Comparison of ENCODE assay signal across 9 cellular contexts in the genomic region with DNA sequence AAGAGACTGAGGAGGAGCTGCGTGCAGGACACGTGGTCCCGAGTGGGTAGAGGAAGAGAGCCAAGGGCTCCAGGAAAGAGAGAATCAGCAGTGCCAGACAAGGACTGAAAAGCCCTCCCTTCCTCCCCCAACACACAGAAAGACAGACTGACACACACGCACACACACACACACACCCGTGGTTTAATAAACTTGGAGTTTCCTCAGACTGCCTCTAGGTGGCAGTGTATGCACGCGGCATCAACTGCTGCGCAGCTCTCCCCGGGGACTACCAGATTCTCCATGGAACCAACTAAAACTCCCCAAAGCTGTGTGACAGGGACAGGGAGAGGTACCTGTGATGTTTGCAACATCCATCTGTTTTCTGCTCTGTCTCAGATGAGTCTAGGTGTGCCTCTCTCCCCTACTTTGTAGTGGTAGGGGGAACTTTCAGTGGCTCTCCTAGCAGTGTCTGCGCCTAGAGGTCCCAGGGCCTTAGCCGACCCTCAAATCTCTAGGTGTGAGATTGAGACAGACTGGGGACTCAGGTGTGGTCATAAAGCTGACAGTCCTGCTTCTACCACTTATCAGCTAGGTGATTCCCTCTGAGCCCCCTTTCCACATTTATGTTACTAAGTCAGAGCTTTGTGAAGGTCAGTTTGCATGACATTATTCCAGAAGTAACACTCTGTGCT. TPM values are rescaled to one million over a fixed set of nuclear protein-coding genes. Genes with fewer than 3 reads are reported as not detected.
DNase-seq lines count a peak whose midpoint lies in the region; ATAC-seq and TF ChIP-seq lines count a peak whose summit lies in the region.
"Had no signal": no experiment of that assay in that cellular context is flagged by ENCODE, and none has a peak within 500 bp of the region (broad histone marks: within the 10 kb centered on the region; RNA-seq: fewer than 3 reads in every experiment).

No MANE protein-coding gene starts in this region.

- H3K27me3 Mint-ChIP-seq in activated naive CD8-positive, alpha-beta T cell = no peaks in the 10 kb centered on the region
- H3K27me3 Mint-ChIP-seq in glutamatergic neuron (ENCODE audit: unreplicated experiment) = peaks cover 9% of the 10 kb centered on the region

- peaks cover 3% of the 10 kb centered on the region for H3K4me1 ChIP-seq in prostate gland (replicated peaks)

- no peaks in the 10 kb centered on the region for H3K27me3 ChIP-seq in prostate gland (replicated peaks; ENCODE audit: insufficient read depth)

- peaks cover 63% of the 10 kb centered on the region for H3K4me1 Mint-ChIP-seq in activated naive CD8-positive, alpha-beta T cell (ENCODE audit: low read depth)
- H3K4me1 Mint-ChIP-seq in glutamatergic neuron (ENCODE audit: low read depth, unreplicated experiment) = peaks cover 25% of the 10 kb centered on the region

- 18% methylated on average over 11 of the region's 11 CpGs for WGBS in prostate gland
- 18% methylated on average over 11 of the region's 11 CpGs for WGBS in lower leg skin, 2 donors

- H3K36me3 Mint-ChIP-seq in activated naive CD8-positive, alpha-beta T cell = no peaks in the 10 kb centered on the region
- H3K36me3 Mint-ChIP-seq in glutamatergic neuron (ENCODE audit: unreplicated experiment) = peaks cover 5% of the 10 kb centered on the region

- H3K27ac Mint-ChIP-seq in activated naive CD8-positive, alpha-beta T cell = peak overlapping the region; percentile 75
- H3K27ac Mint-ChIP-seq in glutamatergic neuron (ENCODE audit: unreplicated experiment) = peak overlapping the region; percentile 83

- no peaks in the 10 kb centered on the region for H3K36me3 ChIP-seq in prostate gland

- no peak overlapping the region for H3K4me3 Mint-ChIP-seq in activated naive CD8-positive, alpha-beta T cell
- H3K4me3 Mint-ChIP-seq in glutamatergic neuron (ENCODE audit: unreplicated experiment) = peak overlapping the region; percentile 33

- intact Hi-C loops in prostate gland (cut with DNase I) = loop anchor here (1.0 to 5.0 kb wide), 2 partner anchors 61 to 62 kb away; no protein-coding TSS in a partner anchor
- intact Hi-C loops in lower leg skin (cut with DNase I; ENCODE audit: low total_unique reads) = loop anchor here (5.0 to 10.0 kb wide), 2 partner anchors 63 to 480 kb away; no protein-coding TSS in a partner anchor

- TF ChIP-seq CTCF in glutamatergic neuron (IDR thresholded peaks at IDR 0.05; ENCODE audit: partially characterized antibody, unreplicated experiment) (no peak), prostate gland (IDR thresholded peaks at IDR 0.05) (peak; percentile 58 to 94 (median 88)), lower leg skin (IDR thresholded peaks at IDR 0.05) (peak in 1 of 3 donors; percentile 31)

- DNase-seq in Daoy (ENCODE audit: low read depth) (peak; percentile 67), RPMI8226 (peak; percentile 17), glutamatergic neuron (no peak), prostate gland (ENCODE audit: low spot score) (peak; percentile 56), lower leg skin (ENCODE audit: low spot score in 2 of 2) (no peak)

- ATAC-seq in GM21367 (IDR thresholded peaks at IDR 0.05; ENCODE audit: unreplicated experiment) (peak; percentile 73), HG03558 (IDR thresholded peaks at IDR 0.05; ENCODE audit: extremely low read depth, unreplicated experiment) (peak; percentile 80)

- H3K9me3 Mint-ChIP-seq in activated naive CD8-positive, alpha-beta T cell (ENCODE audit: low read depth) = no peaks in the 10 kb centered on the region
- peaks cover 12% of the 10 kb centered on the region for H3K9me3 Mint-ChIP-seq in glutamatergic neuron (ENCODE audit: unreplicated experiment)

- H3K9me3 ChIP-seq in prostate gland = no peaks in the 10 kb centered on the region

- no peak overlapping the region for H3K27ac ChIP-seq in prostate gland
- H3K27ac ChIP-seq: epithelial cell of prostate had no signal

- no peak for TF ChIP-seq POLR2A in prostate gland (IDR thresholded peaks at IDR 0.05)
- TF ChIP-seq POLR2A in lower leg skin (IDR thresholded peaks at IDR 0.05) = no peak

- H3K4me3 ChIP-seq in prostate gland (no peak overlapping the region), lower leg skin (ENCODE audit: low read depth, poor library complexity, severe bottlenecking) (no peak overlapping the region)

RNA-seq across cellular contexts. Expression of a gene that starts 9.3 kb away (rescaled TPM):
- total RNA-seq in Daoy (2014; rRNA removed; shearing (Covaris generic)) = 19.9 and 21.0 TPM in 2 replicates
- total RNA-seq in glutamatergic neuron (ENCODE audit: unreplicated experiment) (141 TPM), prostate gland (100 to 1,000 TPM in 1 of 2 donors, 10 to 100 TPM in 1; 69.8 to 103 TPM), lower leg skin (100 to 1,000 TPM; 103 to 168 (median 131) TPM)

RNA-seq across cellular contexts. Expression of a gene that starts 36.4 kb away (rescaled TPM):
- total RNA-seq in Daoy (2014; rRNA removed; shearing (Covaris generic)) = 22.6 and 27.0 TPM in 2 replicates
- total RNA-seq in glutamatergic neuron (ENCODE audit: unreplicated experiment) (164 TPM), prostate gland (100 to 1,000 TPM in 1 of 2 donors, 10 to 100 TPM in 1; 86.0 to 101 TPM), lower leg skin (100 to 1,000 TPM in 1 of 4 donors, 10 to 100 TPM in 3; 65.1 to 106 (median 89.0) TPM)

Comparison
In these comparisons a context has a peak if more than half of its experiments do, and no peak if none do; other contexts are left out.
1. DNase-seq: peak in Daoy (single experiment), RPMI8226 (single experiment) and prostate gland (single experiment); none in glutamatergic neuron (single experiment) and lower leg skin (0 of 2).